In genomic region chr10:28991738-28992270, GRCh38 we compare ENCODE assay signal across 8 cellular contexts.
A peak's percentile ranks its signal among the peaks of the same experiment; 100 is the strongest.
DNase-seq lines count a peak whose midpoint lies in the region; ATAC-seq and TF ChIP-seq lines count a peak whose summit lies in the region.

No MANE protein-coding gene starts in this region.

- peak overlapping the region; percentile 86 for H2AFZ ChIP-seq in HCT116 (ENCODE audit: low read depth, low read length, poor library complexity, severe bottlenecking)

- H3K9me2 ChIP-seq in HCT116 (ENCODE audit: insufficient read depth), result no peaks in the 10 kb centered on the region

- H3K27ac ChIP-seq in HCT116 (ENCODE audit: low read depth, low read length) (peak overlapping the region; percentile 23; the same call in 1 of the 2 replicates), body of pancreas (no peak overlapping the region)

- no TSS peak for BruUV-seq in HCT116 (replicated peaks; lab: Mats Ljungman, UMichigan)

- ATAC-seq in HCT116 (peak; percentile 88), body of pancreas (peak; percentile 35), GM19395 (IDR thresholded peaks at IDR 0.05; ENCODE audit: unreplicated experiment) (no peak), HG03045 (IDR thresholded peaks at IDR 0.05; ENCODE audit: unreplicated experiment) (no peak)
- ATAC-seq in stimulated activated naive CD8-positive, alpha-beta T cell treated with anti-CD3 and anti-CD28 coated beads, Interleukin-15, Interleukin-2, amounts not matched to agents 100 U/mL and 50 U/mL, for 24 hours, result no peak

- H3K9ac ChIP-seq in HCT116 (ENCODE audit: low read length), result no peak overlapping the region

- DNase-seq in COR-L47 (lab: John Stamatoyannopoulos, UW) (peak; percentile 16), HCT116 (ENCODE audit: low read depth, low spot score) (peak; percentile 68), RPMI7951 (ENCODE audit: low read depth) (peak; percentile 65), body of pancreas (peak; percentile 30 to 60 (median 42)), left kidney (ENCODE audit: low read depth, low spot score) (peak; percentile 80)
- DNase-seq in stimulated activated naive CD8-positive, alpha-beta T cell treated with anti-CD3 and anti-CD28 coated beads, Interleukin-15, Interleukin-2, amounts not matched to agents 100 U/mL and 50 U/mL, for 24 hours, result peak; percentile 44

- TF ChIP-seq POLR2A in HCT116 (IDR thresholded peaks at IDR 0.05; ENCODE audit: borderline replicate concordance, extremely low read depth, insufficient read depth, insufficient read length) (no peak), body of pancreas (IDR thresholded peaks at IDR 0.05) (no peak)

- H3K4me2 ChIP-seq in HCT116 (ENCODE audit: low read length), result peak overlapping the region; percentile 61

- RAD21 ChIA-PET in HCT116 (lab: Charles Lee; ENCODE audit: low non-redundant PET in 1 of 2, low total read pairs in 2 of 2, uncharacterized antibody in 2 of 2, unreplicated experiment in 2 of 2), result interaction anchor here (0.8 to 2.5 kb wide), 5 partner anchors 152 to 329 kb away, joined by 3 to 34 read pairs (median 4); no protein-coding TSS in a partner anchor

- no peaks in the 10 kb centered on the region for H3K27me3 ChIP-seq in HCT116 (ENCODE audit: insufficient read depth, low read length)
- H3K27me3 ChIP-seq in body of pancreas, result no peaks in the 10 kb centered on the region

- intact Hi-C loops in HCT116 (cut with micrococcal nuclease), result loop anchor here (1.0 kb wide), 5 partner anchors 138 to 364 kb away; partner anchors contain the start of gene BAMBI
- intact Hi-C loops in body of pancreas (cut with DNase I), result loop anchor here (10.0 kb wide), 1 partner anchor 317 kb away; the partner anchor contains the start of gene BAMBI

- H4K20me1 ChIP-seq in HCT116 (ENCODE audit: insufficient read depth), result no peaks in the 10 kb centered on the region

- WGBS in body of pancreas, 2 donors, result 16 to 36% methylated on average over 1 of the region's 1 CpG

- peak; percentile 88 to 94 (median 93) for TF ChIP-seq CTCF in HCT116 (IDR thresholded peaks at IDR 0.05 in 2 of 3, conservative IDR thresholded peaks at IDR 0.05 in 1 of 3; ENCODE audit: borderline replicate concordance in 1 of 3, insufficient read depth in 1 of 3, low read depth in 2 of 3, low read length in 2 of 3)
- peak; percentile 53 to 80 (median 72) for TF ChIP-seq CTCF in body of pancreas (IDR thresholded peaks at IDR 0.05)

- CTCF ChIA-PET in HCT116 (lab: Charles Lee), result interaction anchor here (0.7 to 4.0 kb wide), 18 partner anchors 10 to 363 kb away, joined by 3 to 87 read pairs (median 3); no protein-coding TSS in a partner anchor

- peak; percentile 97 for TF ChIP-seq RAD21 in HCT116 (IDR thresholded peaks at IDR 0.05; ENCODE audit: low read depth)

- H3K9me3 ChIP-seq in HCT116 (ENCODE audit: control insufficient read depth in 1 of 2, insufficient read depth in 1 of 2, low read depth in 1 of 2, low read length in 2 of 2) (no peaks in the 10 kb centered on the region), body of pancreas (no peaks in the 10 kb centered on the region)

- POLR2A ChIA-PET in HCT116 (lab: Charles Lee), result interaction anchor here (0.9 to 1.4 kb wide), 2 partner anchors 328 to 360 kb away, joined by 4 to 6 read pairs; no protein-coding TSS in a partner anchor

- no peak overlapping the region for H3K4me3 ChIP-seq in HCT116 (replicated peaks in 1 of 2; ENCODE audit: low read depth in 1 of 2, low read length in 2 of 2)
- no peak overlapping the region for H3K4me3 ChIP-seq in body of pancreas

- H3K79me2 ChIP-seq in HCT116 (ENCODE audit: insufficient read depth, low read length), result no peaks in the 10 kb centered on the region

- H3K4me1 ChIP-seq in HCT116 (ENCODE audit: control insufficient read depth in 1 of 2, insufficient read depth in 2 of 2, low read length in 2 of 2), result peaks cover 7 to 32% of the 10 kb centered on the region in 2 experiments
- H3K4me1 ChIP-seq in body of pancreas, result no peaks in the 10 kb centered on the region

- no peaks in the 10 kb centered on the region for H3K36me3 ChIP-seq in HCT116 (ENCODE audit: control insufficient read depth in 1 of 2, insufficient read depth in 2 of 2, low read length in 2 of 2)
- no peaks in the 10 kb centered on the region for H3K36me3 ChIP-seq in body of pancreas (replicated peaks in 1 of 2; ENCODE audit: insufficient read depth in 1 of 2, low read depth in 2 of 2)

TF ChIP-seq in HCT116, 20 proteins besides CTCF, POLR2A, EP300 and RAD21:
- TF ChIP-seq SP1 (IDR thresholded peaks at IDR 0.05; ENCODE audit: low read depth) (0 out of 2 replicates have a peak, but pooled peaks have one; percentile 5), TCF7L2 (IDR thresholded peaks at IDR 0.05; ENCODE audit: borderline replicate concordance, extremely low read depth, insufficient read depth, insufficient read length) (no peak), ATF3 (IDR thresholded peaks at IDR 0.05) (no peak), JUND (IDR thresholded peaks at IDR 0.05) (0 out of 2 replicates have a peak, but pooled peaks have one; percentile 3), SIN3A (IDR thresholded peaks at IDR 0.05; ENCODE audit: low read depth) (no peak), CEBPB (IDR thresholded peaks at IDR 0.05; ENCODE audit: low read depth) (0 out of 2 replicates have a peak, but pooled peaks have one; percentile 23), CBX3 (IDR thresholded peaks at IDR 0.05; ENCODE audit: low read depth) (peak; percentile 16; the same call in 1 of the 2 replicates), YY1 (IDR thresholded peaks at IDR 0.05; ENCODE audit: extremely low read depth, insufficient replicate concordance, low read depth, low read length) (peak; percentile 26)
- TF ChIP-seq, protein P1, sequence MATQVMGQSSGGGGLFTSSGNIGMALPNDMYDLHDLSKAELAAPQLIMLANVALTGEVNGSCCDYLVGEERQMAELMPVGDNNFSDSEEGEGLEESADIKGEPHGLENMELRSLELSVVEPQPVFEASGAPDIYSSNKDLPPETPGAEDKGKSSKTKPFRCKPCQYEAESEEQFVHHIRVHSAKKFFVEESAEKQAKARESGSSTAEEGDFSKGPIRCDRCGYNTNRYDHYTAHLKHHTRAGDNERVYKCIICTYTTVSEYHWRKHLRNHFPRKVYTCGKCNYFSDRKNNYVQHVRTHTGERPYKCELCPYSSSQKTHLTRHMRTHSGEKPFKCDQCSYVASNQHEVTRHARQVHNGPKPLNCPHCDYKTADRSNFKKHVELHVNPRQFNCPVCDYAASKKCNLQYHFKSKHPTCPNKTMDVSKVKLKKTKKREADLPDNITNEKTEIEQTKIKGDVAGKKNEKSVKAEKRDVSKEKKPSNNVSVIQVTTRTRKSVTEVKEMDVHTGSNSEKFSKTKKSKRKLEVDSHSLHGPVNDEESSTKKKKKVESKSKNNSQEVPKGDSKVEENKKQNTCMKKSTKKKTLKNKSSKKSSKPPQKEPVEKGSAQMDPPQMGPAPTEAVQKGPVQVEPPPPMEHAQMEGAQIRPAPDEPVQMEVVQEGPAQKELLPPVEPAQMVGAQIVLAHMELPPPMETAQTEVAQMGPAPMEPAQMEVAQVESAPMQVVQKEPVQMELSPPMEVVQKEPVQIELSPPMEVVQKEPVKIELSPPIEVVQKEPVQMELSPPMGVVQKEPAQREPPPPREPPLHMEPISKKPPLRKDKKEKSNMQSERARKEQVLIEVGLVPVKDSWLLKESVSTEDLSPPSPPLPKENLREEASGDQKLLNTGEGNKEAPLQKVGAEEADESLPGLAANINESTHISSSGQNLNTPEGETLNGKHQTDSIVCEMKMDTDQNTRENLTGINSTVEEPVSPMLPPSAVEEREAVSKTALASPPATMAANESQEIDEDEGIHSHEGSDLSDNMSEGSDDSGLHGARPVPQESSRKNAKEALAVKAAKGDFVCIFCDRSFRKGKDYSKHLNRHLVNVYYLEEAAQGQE (IDR thresholded peaks at IDR 0.05; ENCODE audit: low read depth), result no peak

Comparison
In these comparisons a context has a peak if more than half of its experiments do, and no peak if none do; other contexts are left out.
1. DNase-seq: peak in every context shown above with its lines; median percentile 80 in left kidney; 68 in HCT116; 65 in RPMI7951; 44 in stimulated activated naive CD8-positive, alpha-beta T cell treated with anti-CD3 and anti-CD28 coated beads, Interleukin-15, Interleukin-2, amounts not matched to agents 100 U/mL and 50 U/mL, for 24 hours; 42 in body of pancreas; 16 in COR-L47.
2. ATAC-seq: peak in HCT116 (single experiment) and body of pancreas (single experiment); none in stimulated activated naive CD8-positive, alpha-beta T cell treated with anti-CD3 and anti-CD28 coated beads, Interleukin-15, Interleukin-2, amounts not matched to agents 100 U/mL and 50 U/mL, for 24 hours (single experiment), GM19395 (single experiment) and HG03045 (single experiment).